Comparison of ENCODE assay signal across 11 cellular contexts in the genomic region with DNA sequence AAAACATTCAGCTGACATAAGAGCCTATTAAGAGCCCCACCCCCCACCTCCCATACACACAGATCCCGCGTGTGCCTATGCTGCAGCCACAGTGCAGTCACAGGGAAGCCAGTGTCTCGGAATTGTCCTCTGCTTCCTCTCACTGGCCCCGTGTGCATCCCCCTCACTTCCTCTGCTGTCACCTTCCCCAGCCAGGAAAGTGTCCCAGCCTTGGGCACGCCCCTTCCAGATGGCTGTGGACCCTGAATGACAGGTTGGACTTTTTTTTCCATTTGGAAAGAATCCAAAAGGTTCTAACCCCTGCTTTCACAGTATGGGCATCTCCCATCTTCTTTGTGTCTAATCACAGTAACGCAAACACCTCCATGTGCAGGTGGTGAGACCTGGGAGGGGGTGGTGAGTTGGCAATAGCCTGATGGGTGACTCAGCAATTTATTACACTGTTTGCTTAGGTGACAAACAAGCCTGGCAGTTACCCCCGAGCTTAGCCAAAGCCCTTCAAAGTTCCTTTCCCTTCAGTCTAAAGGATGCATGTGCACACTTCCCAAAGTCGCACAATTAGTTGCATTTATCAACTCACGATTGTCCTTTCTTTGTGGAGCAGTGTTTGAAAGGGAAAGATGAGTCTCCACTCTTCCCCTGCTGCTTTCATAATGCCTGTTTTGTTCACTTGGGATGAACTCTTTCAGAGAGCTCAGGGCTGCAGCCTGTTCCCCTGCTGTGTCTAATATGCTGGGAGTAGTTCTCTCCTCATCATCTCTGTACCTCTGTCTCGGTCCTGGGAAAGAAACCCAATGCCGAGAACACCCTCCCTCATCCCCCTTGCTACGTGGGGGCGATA.
DNase-seq lines count a peak whose midpoint lies in the region; ATAC-seq and TF ChIP-seq lines count a peak whose summit lies in the region.
"Had no signal": no experiment of that assay in that cellular context is flagged by ENCODE, and none has a peak within 500 bp of the region (broad histone marks: within the 10 kb centered on the region; RNA-seq: fewer than 3 reads in every experiment).

No MANE protein-coding gene starts in this region.

- ATAC-seq in left ventricle myocardium superior: no peak
- no peak for ATAC-seq in GM21723 (IDR thresholded peaks at IDR 0.05; ENCODE audit: unreplicated experiment)
- ATAC-seq in activated naive CD4-positive, alpha-beta T cell treated with anti-CD3 and anti-CD28 coated beads, Interleukin-2, amount 50 U/mL, for 72 hours: no peak
- ATAC-seq: T-cell had no signal

- in situ Hi-C loops in ACHN (cut with HindIII; ENCODE audit: low pct_ligation_motif_present, low pct_unique_long_range_greater_than_20kb, low sequenced_read_pairs): no loop called here

- peaks cover 6% of the 10 kb centered on the region for H3K36me3 ChIP-seq in H7 (replicated peaks; ENCODE audit: control insufficient read depth, insufficient read depth, low read length)

- H3K36me3 Mint-ChIP-seq in activated naive CD4-positive, alpha-beta T cell treated with anti-CD3 and anti-CD28 coated beads, Interleukin-2, amount 50 U/mL, for 72 hours: peaks cover 0 to 4% of the 10 kb centered on the region in 2 donors

- H3K4me3 ChIP-seq in fibroblast of mammary gland (ENCODE audit: control insufficient read depth, low read depth, low read length): no peak overlapping the region
- H3K4me3 ChIP-seq in H7 (ENCODE audit: insufficient read depth, low read depth, low read length): no peak overlapping the region
- H3K4me3 ChIP-seq: coronary artery had no signal

- peak overlapping the region in 1 of 2 donors; percentile 77 for H3K27ac Mint-ChIP-seq in activated naive CD4-positive, alpha-beta T cell treated with anti-CD3 and anti-CD28 coated beads, Interleukin-2, amount 50 U/mL, for 72 hours

- intact Hi-C loops in left ventricle myocardium superior (cut with micrococcal nuclease): no loop called here

- no peaks in the 10 kb centered on the region for H3K9me3 Mint-ChIP-seq in activated naive CD4-positive, alpha-beta T cell treated with anti-CD3 and anti-CD28 coated beads, Interleukin-2, amount 50 U/mL, for 72 hours
- H3K9me3 Mint-ChIP-seq: T-cell had no signal

- DNase-seq in ACHN (peak; percentile 17), HuH-7.5 (ENCODE audit: low spot score) (peak; percentile 59), NCI-H774 (lab: John Stamatoyannopoulos, UW) (peak; percentile 70), fibroblast of mammary gland (ENCODE audit: low read depth) (peak; percentile 12), H7 (no peak), left ventricle myocardium superior (no peak)
- DNase-seq in activated naive CD4-positive, alpha-beta T cell treated with anti-CD3 and anti-CD28 coated beads, Interleukin-2, amount 50 U/mL, for 72 hours (ENCODE audit: low spot score in 2 of 2): no peak
- DNase-seq: stimulated activated CD8-positive, alpha-beta memory T cell treated with anti-CD3 and anti-CD28 coated beads, Interleukin-4, amount 100 ng/mL, for 48 hours; T-cell had no signal

- TF ChIP-seq CTCF in fibroblast of mammary gland (conservative IDR thresholded peaks at IDR 0.05; ENCODE audit: control insufficient read depth, insufficient read depth, low read depth, low read length): no peak

- H3K27me3 ChIP-seq in H7 (ENCODE audit: control insufficient read depth, insufficient read depth, low read length): no peaks in the 10 kb centered on the region

Comparison
In these comparisons a context has a peak if more than half of its experiments do, and no peak if none do; other contexts are left out.
1. DNase-seq: peak in ACHN (single experiment), HuH-7.5 (single experiment), NCI-H774 (single experiment) and fibroblast of mammary gland (single experiment); none in H7 (single experiment), left ventricle myocardium superior (single experiment) and activated naive CD4-positive, alpha-beta T cell treated with anti-CD3 and anti-CD28 coated beads, Interleukin-2, amount 50 U/mL, for 72 hours (0 of 2).